ENCODE assay signal across 7 cellular contexts in the genomic region with DNA sequence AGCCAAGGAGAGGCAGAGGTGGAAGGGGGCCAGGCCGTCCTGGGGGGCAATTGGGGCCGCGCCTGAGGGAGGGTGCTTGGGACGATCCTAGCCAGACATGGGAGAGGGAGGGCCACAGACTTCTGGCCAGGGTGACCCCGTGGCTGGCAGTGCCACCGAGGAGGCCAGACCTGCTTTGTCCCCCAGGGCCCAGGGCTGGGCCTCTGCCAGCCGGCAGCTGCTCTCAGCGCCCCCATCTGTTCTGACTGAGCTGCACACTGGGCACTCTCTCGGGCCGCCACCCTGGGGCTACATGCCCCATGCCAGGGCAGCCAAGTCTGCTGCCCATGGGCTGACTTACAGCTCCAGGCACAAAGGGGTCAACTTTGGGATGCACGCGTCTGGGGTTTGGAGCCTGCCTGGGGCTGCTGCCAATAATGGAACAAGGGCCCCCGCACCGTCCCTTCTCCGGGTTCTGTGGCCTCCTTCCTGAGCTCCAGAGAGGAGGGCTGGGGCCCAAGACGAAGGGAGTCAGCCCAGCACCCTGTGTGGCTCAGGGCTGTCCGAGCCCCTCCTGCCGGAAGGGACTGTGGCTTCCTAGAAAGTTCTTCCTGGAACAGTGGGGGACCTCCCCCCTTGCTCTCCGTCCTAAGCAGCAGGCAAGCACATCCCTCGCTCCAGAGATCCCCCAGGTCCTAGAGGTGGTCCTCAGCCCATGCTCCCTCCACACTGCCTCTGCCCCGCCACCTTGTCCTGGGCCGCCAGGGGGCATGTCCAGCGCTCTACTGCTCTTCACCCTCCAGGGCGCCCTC. TPM values are rescaled to one million over a fixed set of nuclear protein-coding genes. Genes with fewer than 3 reads are reported as not detected.
A peak's percentile ranks its signal among the peaks of the same experiment; 100 is the strongest.
DNase-seq lines count a peak whose midpoint lies in the region; ATAC-seq lines count a peak whose summit lies in the region.

No MANE protein-coding gene starts in this region.

- no peaks in the 10 kb centered on the region for H3K27me3 ChIP-seq in GM23248 (replicated peaks; ENCODE audit: insufficient read depth)
- no peaks in the 10 kb centered on the region for H3K27me3 ChIP-seq in esophagus (ENCODE audit: control insufficient read depth in 1 of 2, insufficient read depth in 2 of 2, low read length in 2 of 2)
- peaks cover 11 to 26% of the 10 kb centered on the region in 2 donors for H3K27me3 ChIP-seq in muscle layer of colon (ENCODE audit: control insufficient read depth in 1 of 2, insufficient read depth in 2 of 2, low read length in 2 of 2)

- ATAC-seq in HG03025 (IDR thresholded peaks at IDR 0.05; ENCODE audit: low FRiP score, unreplicated experiment) (no peak), GM21360 (IDR thresholded peaks at IDR 0.05; ENCODE audit: unreplicated experiment) (no peak)

- H3K79me2 ChIP-seq in GM23248 (ENCODE audit: insufficient read depth) = no peaks in the 10 kb centered on the region

- H3K4me1 ChIP-seq in GM23248 (ENCODE audit: insufficient read depth) (peaks cover 8% of the 10 kb centered on the region; the same call in 1 of the 2 replicates), esophagus (ENCODE audit: control insufficient read depth in 2 of 2, insufficient read depth in 2 of 2, low read length in 1 of 2) (peaks cover 0 to 17% of the 10 kb centered on the region in 2 donors), muscle layer of colon (ENCODE audit: insufficient read depth, low read length) (peaks cover 22% of the 10 kb centered on the region)

- no peak overlapping the region for H2AFZ ChIP-seq in GM23248

- peak overlapping the region; percentile 69 for H3K4me3 ChIP-seq in GM23248
- H3K4me3 ChIP-seq in esophagus (ENCODE audit: low read depth in 1 of 2, low read length in 2 of 2) = peak overlapping the region; percentile 60 to 77
- peak overlapping the region; percentile 42 to 47 for H3K4me3 ChIP-seq in muscle layer of colon (ENCODE audit: low read depth in 1 of 2, low read length in 2 of 2)

- H3K4me2 ChIP-seq in GM23248 (ENCODE audit: unreplicated experiment) = peak overlapping the region; percentile 55

- H4K20me1 ChIP-seq in GM23248 (ENCODE audit: insufficient read depth) = no peaks in the 10 kb centered on the region

- H3K9me3 ChIP-seq in GM23248 (ENCODE audit: low read depth) (no peaks in the 10 kb centered on the region), esophagus (ENCODE audit: control insufficient read depth in 2 of 2, insufficient read depth in 1 of 2, low read depth in 1 of 2, low read length in 1 of 2) (no peaks in the 10 kb centered on the region), muscle layer of colon (ENCODE audit: low read length) (no peaks in the 10 kb centered on the region)

- no peaks in the 10 kb centered on the region for H3K36me3 ChIP-seq in GM23248 (ENCODE audit: low read depth)
- no peaks in the 10 kb centered on the region for H3K36me3 ChIP-seq in esophagus (ENCODE audit: control insufficient read depth in 2 of 2, insufficient read depth in 2 of 2, low read length in 1 of 2)
- H3K36me3 ChIP-seq in muscle layer of colon (ENCODE audit: insufficient read depth, low read length) = peaks cover 5% of the 10 kb centered on the region

- H3K9me2 ChIP-seq in GM23248 (ENCODE audit: insufficient read depth) = no peaks in the 10 kb centered on the region

- no peak overlapping the region for H3K9ac ChIP-seq in GM23248
- H3K9ac ChIP-seq in muscle layer of colon (ENCODE audit: low read length) = no peak overlapping the region

- H3K27ac ChIP-seq in GM23248 (no peak overlapping the region), esophagus (ENCODE audit: low read depth in 2 of 2, low read length in 1 of 2) (peak overlapping the region in 1 of 2 donors; percentile 2), muscle layer of colon (ENCODE audit: low read depth, low read length) (no peak overlapping the region)

- H3F3A ChIP-seq in GM23248 (ENCODE audit: insufficient read depth) = no peaks in the 10 kb centered on the region

- in situ Hi-C loops in GM23248 (cut with MboI) = no loop called here

- WGBS in GM23248 (ENCODE audit: low coverage in 1 of 2, low lambda C conversion rate in 2 of 2, missing lambda C conversion rate in 2 of 2), 2 experiments = 9 to 10% methylated on average over 21 to 24 of the region's 24 CpGs
- WGBS in esophagus, 2 donors = 38 to 42% methylated on average over 24 of the region's 24 CpGs

- peak; percentile 63 for DNase-seq in GM23248
- DNase-seq in RPMI8226 = peak; percentile 61
- no peak for DNase-seq in stimulated activated CD4-positive, alpha-beta T cell treated with anti-CD3 and anti-CD28 coated beads, Interleukin-1b, Interleukin-23, amount 100 ng/mL, for 48 hours

RNA-seq across cellular contexts. Expression of gene ADSS1, which starts 1.1 kb away (rescaled TPM):
- 3.7 and 4.7 TPM in 2 replicates for total RNA-seq in GM23248 (2014; rRNA removed; shearing (Covaris generic))
- 6.6 and 7.1 TPM in 2 replicates for polyA plus RNA-seq in GM23248 (2016; fragmentation: Nextera tagmentation; extraction: Ambion mirVana)
- 10 to 100 TPM in 1 of 2 donors, 1 to 10 TPM in 1; 5.8 to 10.2 TPM for polyA plus RNA-seq in esophagus

RNA-seq across cellular contexts. Expression of gene SIVA1, which starts 27.8 kb away (rescaled TPM):
- total RNA-seq in GM23248 (2014; rRNA removed; shearing (Covaris generic)) = 148 and 174 TPM in 2 replicates
- 132 and 141 TPM in 2 replicates for polyA plus RNA-seq in GM23248 (2016; fragmentation: Nextera tagmentation; extraction: Ambion mirVana)
- 100 to 1,000 TPM in 1 of 2 donors, 10 to 100 TPM in 1; 60.5 to 159 TPM for polyA plus RNA-seq in esophagus

RNA-seq across cellular contexts. Expression of gene INF2, which starts 35.8 kb away (rescaled TPM):
- 53.3 and 62.1 TPM in 2 replicates for total RNA-seq in GM23248 (2014; rRNA removed; shearing (Covaris generic))
- polyA plus RNA-seq in GM23248 (2016; fragmentation: Nextera tagmentation; extraction: Ambion mirVana) (23.0 and 24.2 TPM in 2 replicates), esophagus (10 to 100 TPM; 26.6 to 41.9 TPM)
